Comparison of ENCODE assay signal across 9 cellular contexts in genomic region chr11:60844045-60844869, GRCh38. TPM values are rescaled to one million over a fixed set of nuclear protein-coding genes. Genes with fewer than 3 reads are reported as not detected.
DNase-seq lines count a peak whose midpoint lies in the region; ATAC-seq, FAIRE-seq and TF ChIP-seq lines count a peak whose summit lies in the region.
"Had no signal": no experiment of that assay in that cellular context is flagged by ENCODE, and none has a peak within 500 bp of the region (broad histone marks: within the 10 kb centered on the region; RNA-seq: fewer than 3 reads in every experiment).

No MANE protein-coding gene starts in this region.

- FAIRE-seq in endothelial cell of umbilical vein (lab: Jason Lieb, UNC), result peak; percentile 43

- POLR2A ChIA-PET in endothelial cell of umbilical vein (lab: Charles Lee), result no interaction called here

- BruUV-seq in endothelial cell of umbilical vein (replicated peaks; lab: Mats Ljungman, UMichigan), result no TSS peak

- TF ChIP-seq POLR2A in endothelial cell of umbilical vein (IDR thresholded peaks at IDR 0.05; ENCODE audit: low read depth, low read length) (no peak), tibial nerve (IDR thresholded peaks at IDR 0.05) (no peak)

- TF ChIP-seq EP300 in tibial nerve (IDR thresholded peaks at IDR 0.05), result no peak

- H3K27ac ChIP-seq in RWPE2 (ENCODE audit: poor library complexity, severe bottlenecking), result no peak overlapping the region
- H3K27ac ChIP-seq in endothelial cell of umbilical vein (ENCODE audit: insufficient read depth, low read depth, low read length), result no peak overlapping the region
- H3K27ac ChIP-seq in tibial nerve, result no peak overlapping the region

- H3K36me3 ChIP-seq in RWPE2 (ENCODE audit: low read depth) (peaks cover 15% of the 10 kb centered on the region), endothelial cell of umbilical vein (ENCODE audit: control insufficient read depth in 2 of 2, extremely low read depth in 1 of 2, insufficient read depth in 2 of 2, low read length in 2 of 2) (peaks cover 0 to 13% of the 10 kb centered on the region in 2 experiments), tibial nerve (peaks cover 0 to 49% (median 5%) of the 10 kb centered on the region in 3 donors)

- dilution Hi-C loops in endothelial cell of umbilical vein (cut with MboI; ENCODE audit: extremely low pct_ligation_motif_present, low sequenced_read_pairs), result no loop called here

- ATAC-seq in RWPE2 (ENCODE audit: low read depth) (peak; percentile 52; the same call in 1 of the 3 replicates), GM21390 (IDR thresholded peaks at IDR 0.05; ENCODE audit: unreplicated experiment) (no peak), HG03521 (IDR thresholded peaks at IDR 0.05; ENCODE audit: unreplicated experiment) (no peak)

- WGBS in tibial nerve, 2 donors, result 61 to 67% methylated on average over 10 of the region's 10 CpGs

- H3K4me3 ChIP-seq in GM12875 (ENCODE audit: low read depth, low read length) (peak overlapping the region; percentile 96), RWPE2 (ENCODE audit: severe bottlenecking) (peak overlapping the region; percentile 80), endothelial cell of umbilical vein (replicated peaks in 1 of 3; ENCODE audit: insufficient read depth in 1 of 3, low read depth in 1 of 3, low read length in 3 of 3) (peak overlapping the region in 2 of 3 experiments; percentile 64 to 74), tibial nerve (peak overlapping the region in 1 of 4 donors; percentile 67)

- no peaks in the 10 kb centered on the region for H4K20me1 ChIP-seq in endothelial cell of umbilical vein (replicated peaks; ENCODE audit: control insufficient read depth, extremely low read depth, insufficient read depth, low read length)

- H3K9ac ChIP-seq in endothelial cell of umbilical vein (replicated peaks; ENCODE audit: extremely low read depth, insufficient read depth, low read length), result peak overlapping the region; percentile 77

- peaks cover 9% of the 10 kb centered on the region for H3K4me1 ChIP-seq in RWPE2 (ENCODE audit: insufficient read depth, poor library complexity, severe bottlenecking)
- peaks cover 37% of the 10 kb centered on the region for H3K4me1 ChIP-seq in endothelial cell of umbilical vein (ENCODE audit: control insufficient read depth, extremely low read depth, insufficient read depth, low read length)
- H3K4me1 ChIP-seq in tibial nerve, result peaks cover 0 to 58% (median 24%) of the 10 kb centered on the region in 4 donors

- no peaks in the 10 kb centered on the region for H3K9me3 ChIP-seq in RWPE2 (ENCODE audit: severe bottlenecking)
- H3K9me3 ChIP-seq in endothelial cell of umbilical vein (replicated peaks; ENCODE audit: control insufficient read depth, insufficient read depth, low read length), result no peaks in the 10 kb centered on the region
- H3K9me3 ChIP-seq in tibial nerve, result no peaks in the 10 kb centered on the region

- H3K27me3 ChIP-seq in RWPE2 (ENCODE audit: insufficient read depth, poor library complexity, severe bottlenecking) (no peaks in the 10 kb centered on the region), endothelial cell of umbilical vein (ENCODE audit: control insufficient read depth in 2 of 2, insufficient read depth in 2 of 2, low read length in 2 of 2) (no peaks in the 10 kb centered on the region), tibial nerve (no peaks in the 10 kb centered on the region)

- peak overlapping the region; percentile 79 for H3K4me2 ChIP-seq in endothelial cell of umbilical vein (ENCODE audit: insufficient read depth, low read length)

- peaks cover 51% of the 10 kb centered on the region for H3K79me2 ChIP-seq in endothelial cell of umbilical vein (ENCODE audit: control insufficient read depth, insufficient read depth, low read length)

- H2AFZ ChIP-seq in endothelial cell of umbilical vein (ENCODE audit: low read depth, low read length), result no peak overlapping the region

- intact Hi-C loops in endothelial cell of umbilical vein (cut with micrococcal nuclease), result no loop called here

- CTCF ChIA-PET in endothelial cell of umbilical vein (lab: Charles Lee), result interaction anchor here (1.0 to 5.0 kb wide), 7 partner anchors 9 to 69 kb away, joined by 3 to 34 read pairs (median 7); partner anchors contain the start of gene TMEM109

- no peak for DNase-seq in RWPE2 (ENCODE audit: low spot score)
- DNase-seq in endothelial cell of umbilical vein (ENCODE audit: low read depth, low spot score), result no peak
- DNase-seq in renal cortical epithelial cell (ENCODE audit: low read depth), result peak; percentile 44
- no peak for DNase-seq in tibial nerve (ENCODE audit: low spot score in 2 of 2)
- DNase-seq in Ammon's horn (ENCODE audit: low spot score), result no peak
- DNase-seq: stimulated activated CD4-positive, alpha-beta T cell treated with anti-CD3 and anti-CD28 coated beads, Interleukin-4, amount 100 ng/mL, for 24 hours had no signal

- H3K9me1 ChIP-seq in endothelial cell of umbilical vein (replicated peaks; ENCODE audit: control insufficient read depth, extremely low read depth, insufficient read depth, low read length), result no peaks in the 10 kb centered on the region

- TF ChIP-seq CTCF in GM12875 (IDR thresholded peaks at IDR 0.05; ENCODE audit: borderline replicate concordance, insufficient read depth, low read depth, low read length), result no peak
- no peak for TF ChIP-seq CTCF in RWPE2 (IDR thresholded peaks at IDR 0.05; ENCODE audit: poor library complexity, severe bottlenecking)
- no peak for TF ChIP-seq CTCF in endothelial cell of umbilical vein (IDR thresholded peaks at IDR 0.05; ENCODE audit: extremely low read depth in 1 of 2, insufficient read depth in 1 of 2, low read depth in 1 of 2, low read length in 2 of 2)
- no peak for TF ChIP-seq CTCF in tibial nerve (IDR thresholded peaks at IDR 0.05)

TF ChIP-seq in endothelial cell of umbilical vein, 7 proteins besides CTCF, POLR2A, EP300 and RAD21:
- no peak for TF ChIP-seq FOS (IDR thresholded peaks at IDR 0.05; ENCODE audit: borderline replicate concordance, insufficient read depth, low read length)
- no peak for TF ChIP-seq MAX (IDR thresholded peaks at IDR 0.05; ENCODE audit: insufficient read depth, insufficient read length)
- TF ChIP-seq POLR2AphosphoS5 (IDR thresholded peaks at IDR 0.05; ENCODE audit: insufficient read depth, low read depth, low read length), result no peak
- no peak for TF ChIP-seq JUN (IDR thresholded peaks at IDR 0.05; ENCODE audit: borderline replicate concordance, insufficient read depth, insufficient read length, low read depth)
- TF ChIP-seq GATA2 (IDR thresholded peaks at IDR 0.05; ENCODE audit: insufficient read depth, insufficient read length, low read depth, low read length), result no peak

RNA-seq across cellular contexts. Expression of gene CCDC86, which starts 2.3 kb away (rescaled TPM):
- total RNA-seq in endothelial cell of umbilical vein (57.6 and 60.8 TPM in 2 replicates), renal cortical epithelial cell (6.4 and 21.2 TPM in 2 replicates), tibial nerve (10 to 100 TPM; 15.9 to 41.1 (median 27.3) TPM)
- 29.8 and 32.3 TPM in 2 replicates for polyA plus RNA-seq in endothelial cell of umbilical vein
- polyA plus RNA-seq in endothelial cell of umbilical vein (2011; cell fraction: cytosol; rRNA removed), result 37.2 and 37.3 TPM in 2 replicates
- polyA plus RNA-seq in endothelial cell of umbilical vein (2011; cell fraction: nucleus; rRNA removed), result 35.4 and 41.3 TPM in 2 replicates
- polyA plus RNA-seq in endothelial cell of umbilical vein (2012), result 61.9 and 75.2 TPM in 2 replicates
- 15.2 and 15.7 TPM in 2 replicates for polyA minus RNA-seq in endothelial cell of umbilical vein
- 24.5 TPM for polyA minus RNA-seq in endothelial cell of umbilical vein (2011; cell fraction: cytosol; rRNA and poly(A)+ RNA removed)
- 11.3 and 12.9 TPM in 2 replicates for polyA minus RNA-seq in endothelial cell of umbilical vein (2011; cell fraction: nucleus; rRNA and poly(A)+ RNA removed)

RNA-seq across cellular contexts. Expression of gene PTGDR2, which starts 11.5 kb away (rescaled TPM):
- total RNA-seq in endothelial cell of umbilical vein (0.15 TPM in 1 of 2 replicates, not detected in the other), renal cortical epithelial cell (not detected in 2 replicates), tibial nerve (1 to 10 TPM in 1 of 4 donors, under 1 TPM in 3; 0.20 to 2.4 (median 0.46) TPM)
- polyA plus RNA-seq in endothelial cell of umbilical vein, result not detected in 2 replicates
- not detected in 2 replicates for polyA plus RNA-seq in endothelial cell of umbilical vein (2011; cell fraction: cytosol; rRNA removed)
- polyA plus RNA-seq in endothelial cell of umbilical vein (2011; cell fraction: nucleus; rRNA removed), result 0.07 TPM in 2 replicates
- polyA plus RNA-seq in endothelial cell of umbilical vein (2012), result 0.07 TPM in 1 of 2 replicates, not detected in the other
- polyA minus RNA-seq in endothelial cell of umbilical vein, result 0.30 TPM in 1 of 2 replicates, not detected in the other
- not detected for polyA minus RNA-seq in endothelial cell of umbilical vein (2011; cell fraction: cytosol; rRNA and poly(A)+ RNA removed)
- not detected in 2 replicates for polyA minus RNA-seq in endothelial cell of umbilical vein (2011; cell fraction: nucleus; rRNA and poly(A)+ RNA removed)

RNA-seq across cellular contexts. Expression of gene ZP1, which starts 23.1 kb away (rescaled TPM):
- not detected in 2 replicates for total RNA-seq in endothelial cell of umbilical vein
- polyA plus RNA-seq in endothelial cell of umbilical vein, result not detected in 2 replicates
- polyA plus RNA-seq in endothelial cell of umbilical vein (2011; cell fraction: cytosol; rRNA removed), result not detected in 2 replicates
- not detected in 2 replicates for polyA plus RNA-seq in endothelial cell of umbilical vein (2011; cell fraction: nucleus; rRNA removed)
- polyA plus RNA-seq in endothelial cell of umbilical vein (2012), result not detected in 2 replicates
- polyA minus RNA-seq in endothelial cell of umbilical vein, result not detected in 2 replicates
- polyA minus RNA-seq in endothelial cell of umbilical vein (2011; cell fraction: cytosol; rRNA and poly(A)+ RNA removed), result not detected
- polyA minus RNA-seq in endothelial cell of umbilical vein (2011; cell fraction: nucleus; rRNA and poly(A)+ RNA removed), result not detected in 2 replicates
- total RNA-seq in renal cortical epithelial cell, result not detected in 2 replicates
- total RNA-seq in tibial nerve, result not detected

RNA-seq across cellular contexts. Expression of gene MS4A10, which starts 59.1 kb away (rescaled TPM):
- total RNA-seq in endothelial cell of umbilical vein, result not detected in 2 replicates
- polyA plus RNA-seq in endothelial cell of umbilical vein, result not detected in 2 replicates
- not detected in 2 replicates for polyA plus RNA-seq in endothelial cell of umbilical vein (2011; cell fraction: cytosol; rRNA removed)
- polyA plus RNA-seq in endothelial cell of umbilical vein (2011; cell fraction: nucleus; rRNA removed), result not detected in 2 replicates
- polyA plus RNA-seq in endothelial cell of umbilical vein (2012), result not detected in 2 replicates
- polyA minus RNA-seq in endothelial cell of umbilical vein, result not detected in 2 replicates
- not detected for polyA minus RNA-seq in endothelial cell of umbilical vein (2011; cell fraction: cytosol; rRNA and poly(A)+ RNA removed)
- not detected in 2 replicates for polyA minus RNA-seq in endothelial cell of umbilical vein (2011; cell fraction: nucleus; rRNA and poly(A)+ RNA removed)
- total RNA-seq in renal cortical epithelial cell, result not detected in 2 replicates
- not detected for total RNA-seq in tibial nerve
